Comparison of ENCODE assay signal across 18 cellular contexts in genomic region chr7:157499835-157500153, GRCh38.
"Had no signal": no experiment of that assay in that cellular context is flagged by ENCODE, and none has a peak within 500 bp of the region (broad histone marks: within the 10 kb centered on the region; RNA-seq: fewer than 3 reads in every experiment).

No MANE protein-coding gene starts in this region.

- H3K27me3 ChIP-seq: adrenal gland, gastrocnemius medialis, sigmoid colon, tibial nerve, vagina had no signal

- ATAC-seq: esophagus mucosa; gastrocnemius medialis; heart left ventricle; naive thymus-derived CD8-positive, alpha-beta T cell had no signal

- H3K4me3 Mint-ChIP-seq: immature natural killer cell; naive thymus-derived CD8-positive, alpha-beta T cell; T-helper 2 cell treated with Interferon-gamma antibody and Interleukin-4, amounts not matched to agents 5 μg/mL and 100 μg/mL, for 36 hours had no signal

- H3K9me3 ChIP-seq: adrenal gland, breast epithelium, gastrocnemius medialis, sigmoid colon, vagina had no signal

- DNase-seq: activated CD4-positive, alpha-beta T cell treated with anti-CD3 and anti-CD28 coated beads for 4 hours; activated naive CD4-positive, alpha-beta T cell treated with anti-CD3 and anti-CD28 coated beads, Interleukin-2, amount 50 U/mL, for 16 hours; effector CD4-positive, alpha-beta T cell; gastrocnemius medialis; immature natural killer cell; kidney glomerular epithelial cell; mesenchymal stem cell; naive thymus-derived CD8-positive, alpha-beta T cell; stimulated activated naive CD4-positive, alpha-beta T cell had no signal

- H3K9me3 Mint-ChIP-seq: naive thymus-derived CD8-positive, alpha-beta T cell had no signal

- H3K27me3 Mint-ChIP-seq: naive thymus-derived CD8-positive, alpha-beta T cell had no signal

- H3K27ac Mint-ChIP-seq: T-helper 2 cell treated with Interferon-gamma antibody and Interleukin-4, amounts not matched to agents 5 μg/mL and 100 μg/mL, for 36 hours had no signal

- H3K36me3 Mint-ChIP-seq: immature natural killer cell; naive thymus-derived CD8-positive, alpha-beta T cell had no signal

- H3K4me1 ChIP-seq: adrenal gland, breast epithelium, gastrocnemius medialis, sigmoid colon, tibial nerve, vagina had no signal

- H3K36me3 ChIP-seq: adrenal gland, breast epithelium, gastrocnemius medialis, heart left ventricle, sigmoid colon, tibial nerve, vagina had no signal

- H3K27ac ChIP-seq: adrenal gland, breast epithelium, gastrocnemius medialis, heart left ventricle, sigmoid colon, SK-N-MC, tibial nerve, vagina had no signal

- H3K4me3 ChIP-seq: adrenal gland, breast epithelium, gastrocnemius medialis, heart left ventricle, sigmoid colon, SK-N-MC, tibial nerve, vagina had no signal
